10 cellular contexts compared by ENCODE assay signal in genomic region chr17:64413505-64413904, GRCh38. TPM values are rescaled to one million over a fixed set of nuclear protein-coding genes. Genes with fewer than 3 reads are reported as not detected.
DNase-seq lines count a peak whose midpoint lies in the region; ATAC-seq, FAIRE-seq and TF ChIP-seq lines count a peak whose summit lies in the region.
"Had no signal": no experiment of that assay in that cellular context is flagged by ENCODE, and none has a peak within 500 bp of the region (broad histone marks: within the 10 kb centered on the region; RNA-seq: fewer than 3 reads in every experiment).

No MANE protein-coding gene starts in this region.

- 66% methylated on average over 3 of the region's 3 CpGs for WGBS in thymus

- TF ChIP-seq CTCF in WTC11 (IDR thresholded peaks at IDR 0.05): no peak

- 0 out of 2 replicates have a peak, but pooled peaks cover 3% of the 10 kb centered on the region for H3K9me3 Mint-ChIP-seq in WTC11
- H3K9me3 Mint-ChIP-seq: stimulated activated naive CD8-positive, alpha-beta T cell treated with anti-CD3 and anti-CD28 coated beads, Interleukin-15, Interleukin-2, amounts not matched to agents 100 ng/mL and 50 ng/mL, for 24 hours had no signal

- H3K9me3 ChIP-seq in thymus (ENCODE audit: control insufficient read depth): no peaks in the 10 kb centered on the region

- no peaks in the 10 kb centered on the region for H3K27me3 ChIP-seq in thymus (ENCODE audit: control insufficient read depth, insufficient read depth)

- POLR2A ChIA-PET in WTC11 (lab: Charles Lee): no interaction called here

- CTCF ChIA-PET in WTC11 (lab: Charles Lee): no interaction called here

- H3K4me1 ChIP-seq in thymus (ENCODE audit: control insufficient read depth, insufficient read depth, low read length): peaks cover 8% of the 10 kb centered on the region

- H3K4me3 ChIP-seq in thymus (ENCODE audit: low read length): no peak overlapping the region

- no peak for TF ChIP-seq POLR2A in H54 (IDR thresholded peaks at IDR 0.05; ENCODE audit: low read depth, low read length)

- H3K27ac Mint-ChIP-seq in WTC11: peak overlapping the region; percentile 43; the same call in 1 of the 2 replicates

- H3K36me3 ChIP-seq in thymus (ENCODE audit: control insufficient read depth, insufficient read depth): no peaks in the 10 kb centered on the region

- intact Hi-C loops in Right ventricle myocardium inferior (cut with DNase I) (loop anchor here (2.0 kb wide), 1 partner anchor 103 kb away; no protein-coding TSS in a partner anchor), cardiac septum (cut with DNase I) (no loop called here)

- H3K36me3 Mint-ChIP-seq in WTC11: no peaks in the 10 kb centered on the region

- no peaks in the 10 kb centered on the region for H3K27me3 Mint-ChIP-seq in WTC11 (ENCODE audit: low read depth)
- H3K27me3 Mint-ChIP-seq: stimulated activated naive CD8-positive, alpha-beta T cell treated with anti-CD3 and anti-CD28 coated beads, Interleukin-15, Interleukin-2, amounts not matched to agents 100 ng/mL and 50 ng/mL, for 24 hours had no signal

- no peak for FAIRE-seq in H54 (lab: Jason Lieb, UNC)
- FAIRE-seq: HTR-8/SVneo had no signal

- ATAC-seq in Right ventricle myocardium inferior: peak; percentile 7
- ATAC-seq in HG03060 (IDR thresholded peaks at IDR 0.05; ENCODE audit: low read depth, unreplicated experiment): peak; percentile 55
- no peak for ATAC-seq in WTC11
- no peak for ATAC-seq in HG02610 (IDR thresholded peaks at IDR 0.05; ENCODE audit: unreplicated experiment)

- peak overlapping the region; percentile 25 for H3K27ac ChIP-seq in thymus (ENCODE audit: low read depth)

- DNase-seq in Right ventricle myocardium inferior (ENCODE audit: missing footprints) (no peak), cardiac septum (ENCODE audit: low spot score) (no peak), WTC11 (ENCODE audit: low spot score) (no peak), H54 (ENCODE audit: insufficient read length, low spot score) (no peak), islet precursor cell (no peak)

- no peak overlapping the region for H3K4me3 Mint-ChIP-seq in WTC11

- peaks cover 31% of the 10 kb centered on the region for H3K4me1 Mint-ChIP-seq in WTC11

TF ChIP-seq in WTC11, 78 proteins besides CTCF, POLR2A, EP300 and RAD21:
- TF ChIP-seq ATF6 (CRISPR knock-in tag; IDR thresholded peaks at IDR 0.05) (no peak), MYBL2 (CRISPR knock-in tag; IDR thresholded peaks at IDR 0.05) (no peak), ARID4B (CRISPR knock-in tag; IDR thresholded peaks at IDR 0.05; ENCODE audit: borderline replicate concordance) (no peak), ERG (CRISPR knock-in tag; IDR thresholded peaks at IDR 0.05) (no peak), ZSCAN18 (CRISPR knock-in tag; IDR thresholded peaks at IDR 0.05) (no peak), ZNF281 (CRISPR knock-in tag; IDR thresholded peaks at IDR 0.05) (no peak), TP53 (CRISPR knock-in tag; IDR thresholded peaks at IDR 0.05) (no peak), TEAD1 (CRISPR knock-in tag; IDR thresholded peaks at IDR 0.05) (no peak), NFYB (CRISPR knock-in tag; conservative IDR thresholded peaks at IDR 0.05; ENCODE audit: low read depth) (no peak)

RNA-seq across cellular contexts. Expression of gene PECAM1, which starts 22.8 kb away (rescaled TPM):
- total RNA-seq in Right ventricle myocardium inferior (116 TPM), cardiac septum (117 TPM), WTC11 (2021) (0.18 to 0.44 TPM (median 0.33 TPM) in 3 replicates)
- polyA plus RNA-seq in thymus: 42.8 TPM

RNA-seq across cellular contexts. Expression of gene MILR1, which starts 35.4 kb away (rescaled TPM):
- 3.8 TPM for total RNA-seq in Right ventricle myocardium inferior
- 3.6 TPM for total RNA-seq in cardiac septum
- total RNA-seq in WTC11 (2021): not detected in 3 replicates
- 6.2 TPM for polyA plus RNA-seq in thymus

Comparison
In these comparisons a context has a peak if more than half of its experiments do, and no peak if none do; other contexts are left out.
1. ATAC-seq: peak in Right ventricle myocardium inferior (single experiment) and HG03060 (single experiment); none in WTC11 (single experiment) and HG02610 (single experiment).
2. RNA of gene PECAM1, which starts 22.8 kb away (total RNA-seq): 117 TPM in cardiac septum (single experiment) and 116 TPM in Right ventricle myocardium inferior (single experiment); 0.18 to 0.44 TPM in WTC11; every median in the first group is over 10 times any median in the second.